In genomic region chr7:50307368-50308012, GRCh38 we compare ENCODE assay signal across 8 cellular contexts. TPM values are rescaled to one million over a fixed set of nuclear protein-coding genes. Genes with fewer than 3 reads are reported as not detected.
A peak's percentile ranks its signal among the peaks of the same experiment; 100 is the strongest.
DNase-seq lines count a peak whose midpoint lies in the region; ATAC-seq, FAIRE-seq and TF ChIP-seq lines count a peak whose summit lies in the region.

No MANE protein-coding gene starts in this region.

- H2AFZ ChIP-seq in neural progenitor cell (replicated peaks): no peak overlapping the region

- peak overlapping the region; percentile 94 for H3K27ac Mint-ChIP-seq in activated CD4-positive, alpha-beta memory T cell treated with anti-CD3 and anti-CD28 coated beads for 36 hours
- H3K27ac Mint-ChIP-seq in neural progenitor cell: no peak overlapping the region

- H3K9me3 ChIP-seq in neural progenitor cell (ENCODE audit: low read depth): no peaks in the 10 kb centered on the region

- no peak overlapping the region for H3K27ac ChIP-seq in neural progenitor cell

- H3K4me1 Mint-ChIP-seq in activated CD4-positive, alpha-beta memory T cell treated with anti-CD3 and anti-CD28 coated beads for 36 hours (ENCODE audit: low read depth): peaks cover 29% of the 10 kb centered on the region
- H3K4me1 Mint-ChIP-seq in neural progenitor cell: peaks cover 43% of the 10 kb centered on the region

- CTCF ChIA-PET in activated CD4-positive, alpha-beta memory T cell treated with anti-CD3 and anti-CD28 coated beads for 36 hours (lab: Charles Lee): interaction anchor here (0.8 to 14.8 kb wide), 13 partner anchors 11 to 165 kb away, joined by 3 to 159 read pairs (median 5); no protein-coding TSS in a partner anchor

- H3K4me2 ChIP-seq in neural progenitor cell: no peak overlapping the region

- no peak for TF ChIP-seq CTCF in neural progenitor cell (IDR thresholded peaks at IDR 0.05)

- FAIRE-seq in GM18507 (lab: Jason Lieb, UNC): peak; percentile 90

- H4K20me1 ChIP-seq in neural progenitor cell (ENCODE audit: low read depth): peaks cover 9% of the 10 kb centered on the region

- peak overlapping the region; percentile 86 for H3K4me3 Mint-ChIP-seq in activated CD4-positive, alpha-beta memory T cell treated with anti-CD3 and anti-CD28 coated beads for 36 hours
- no peak overlapping the region for H3K4me3 Mint-ChIP-seq in neural progenitor cell

- no peaks in the 10 kb centered on the region for H3K9me3 Mint-ChIP-seq in activated CD4-positive, alpha-beta memory T cell treated with anti-CD3 and anti-CD28 coated beads for 36 hours
- H3K9me3 Mint-ChIP-seq in neural progenitor cell: peaks cover 7% of the 10 kb centered on the region

- intact Hi-C loops in activated CD4-positive, alpha-beta memory T cell treated with anti-CD3 and anti-CD28 coated beads for 36 hours (cut with micrococcal nuclease): loop anchor here (1.0 to 2.0 kb wide), 5 partner anchors 25 to 159 kb away; no protein-coding TSS in a partner anchor

- POLR2A ChIA-PET in activated CD4-positive, alpha-beta memory T cell treated with anti-CD3 and anti-CD28 coated beads for 36 hours (lab: Charles Lee): interaction anchor here (0.8 to 19.6 kb wide), 13 partner anchors 10 to 101 kb away, joined by 3 to 217 read pairs (median 34); no protein-coding TSS in a partner anchor

- peak; percentile 23 for ATAC-seq in HG03469 (IDR thresholded peaks at IDR 0.05; ENCODE audit: unreplicated experiment)

- H3K4me1 ChIP-seq in neural progenitor cell: peaks cover 17% of the 10 kb centered on the region

- DNase-seq in GM18507 (ENCODE audit: extremely low spot score, insufficient read length, low read depth) (no peak), neural progenitor cell (ENCODE audit: low spot score) (peak; percentile 48), inferior parietal cortex (ENCODE audit: extremely low spot score) (no peak), GOT3 (lab: John Stamatoyannopoulos, UW) (no peak), NCI-H1694 (lab: John Stamatoyannopoulos, UW) (no peak), putamen (ENCODE audit: low spot score) (no peak)
- peak; percentile 72 for DNase-seq in activated CD4-positive, alpha-beta memory T cell treated with anti-CD3 and anti-CD28 coated beads for 36 hours

- no peaks in the 10 kb centered on the region for H3K36me3 ChIP-seq in neural progenitor cell

- no peak overlapping the region for H3K4me3 ChIP-seq in neural progenitor cell

- H3K36me3 Mint-ChIP-seq in activated CD4-positive, alpha-beta memory T cell treated with anti-CD3 and anti-CD28 coated beads for 36 hours: peaks cover 72% of the 10 kb centered on the region
- H3K36me3 Mint-ChIP-seq in neural progenitor cell: no peaks in the 10 kb centered on the region

- H3K27me3 Mint-ChIP-seq in activated CD4-positive, alpha-beta memory T cell treated with anti-CD3 and anti-CD28 coated beads for 36 hours: no peaks in the 10 kb centered on the region
- H3K27me3 Mint-ChIP-seq in neural progenitor cell (ENCODE audit: insufficient read depth, low read depth): peaks cover 30% of the 10 kb centered on the region

- peaks cover 16% of the 10 kb centered on the region for H3F3A ChIP-seq in neural progenitor cell (ENCODE audit: low read depth)

- H3K79me2 ChIP-seq in neural progenitor cell (ENCODE audit: low read depth): no peaks in the 10 kb centered on the region

- peaks cover 64% of the 10 kb centered on the region for H3K27me3 ChIP-seq in neural progenitor cell

- no peak overlapping the region for H3K9ac ChIP-seq in neural progenitor cell

RNA-seq across cellular contexts. Expression of gene IKZF1, which starts 3.0 kb away (rescaled TPM):
- 100 to 1,000 TPM; 207 to 216 TPM for total RNA-seq in activated CD4-positive, alpha-beta memory T cell treated with anti-CD3 and anti-CD28 coated beads for 36 hours
- 0.11 and 0.19 TPM in 2 replicates for total RNA-seq in neural progenitor cell (ENCODE audit: low replicate concordance)

Comparison
In these comparisons a context has a peak if more than half of its experiments do, and no peak if none do; other contexts are left out.
1. DNase-seq: peak in activated CD4-positive, alpha-beta memory T cell treated with anti-CD3 and anti-CD28 coated beads for 36 hours (single experiment) and neural progenitor cell (single experiment); none in GM18507 (single experiment), inferior parietal cortex (single experiment), GOT3 (single experiment), NCI-H1694 (single experiment) and putamen (single experiment).
2. RNA of gene IKZF1, which starts 3.0 kb away (total RNA-seq): 207 to 216 TPM in activated CD4-positive, alpha-beta memory T cell treated with anti-CD3 and anti-CD28 coated beads for 36 hours; 0.11 to 0.19 TPM in neural progenitor cell; every median in the first group is over 100 times any median in the second.